In the genomic region with DNA sequence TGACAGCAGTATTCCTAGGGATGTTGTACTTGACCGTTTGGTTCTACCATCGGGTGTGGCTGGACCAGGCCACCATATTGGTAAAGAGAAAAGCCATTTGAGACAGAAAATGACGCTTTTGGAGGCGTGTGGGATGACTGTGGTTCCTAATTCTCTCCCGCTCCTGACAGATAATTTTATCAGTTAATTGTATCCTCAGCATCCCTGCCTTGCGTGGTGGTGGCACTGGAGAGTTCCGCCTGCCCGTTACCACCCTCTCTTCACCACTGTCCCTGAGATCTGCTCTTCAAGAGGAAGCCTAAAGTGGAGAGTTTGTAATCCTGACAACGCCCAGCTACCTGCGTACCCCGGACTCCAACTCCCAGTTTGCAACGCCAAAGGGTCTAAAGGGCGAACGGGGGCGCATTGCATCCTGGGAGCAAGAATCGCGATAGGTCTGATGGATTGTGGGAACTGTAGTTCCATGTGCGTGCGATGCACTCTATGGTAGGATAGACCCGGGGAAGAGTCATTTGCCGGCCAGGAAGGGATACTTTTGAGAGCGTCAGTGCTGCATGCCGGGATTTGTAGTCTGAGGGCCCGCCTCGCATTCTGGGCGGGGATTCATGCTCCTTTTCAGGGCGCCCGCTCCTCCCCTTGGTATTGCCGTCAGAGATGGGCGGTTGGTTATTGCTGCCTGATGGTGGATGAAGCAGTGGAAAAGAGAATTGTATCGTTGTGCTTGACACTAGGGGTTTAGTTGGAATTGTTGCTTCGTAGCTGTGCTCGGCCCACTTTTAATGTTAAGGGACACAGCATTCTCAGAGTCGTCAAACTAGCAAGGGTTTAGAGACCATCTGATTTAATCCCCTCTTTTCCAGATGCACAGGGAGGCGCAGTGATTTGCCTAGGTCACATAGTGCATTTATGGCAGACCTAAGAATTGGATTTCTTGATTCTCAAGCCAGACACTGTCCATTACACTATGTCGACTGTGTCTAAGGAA, we compare ENCODE assay signal across 8 cellular contexts. TPM values are rescaled to one million over a fixed set of nuclear protein-coding genes. Genes with fewer than 3 reads are reported as not detected.
DNase-seq lines count a peak whose midpoint lies in the region; ATAC-seq and TF ChIP-seq lines count a peak whose summit lies in the region.

No MANE protein-coding gene starts in this region.

- no peaks in the 10 kb centered on the region for H3K9me3 Mint-ChIP-seq in naive B cell
- H3K9me3 Mint-ChIP-seq in stimulated activated effector memory CD8-positive, alpha-beta T cell treated with anti-CD3 and anti-CD28 coated beads, Interleukin-12 subunit alpha, Interleukin-12 subunit beta, amount 100 ng/mL, for 72 hours, result no peaks in the 10 kb centered on the region

- peaks cover 5 to 20% (median 18%) of the 10 kb centered on the region in 3 donors for H3K4me1 Mint-ChIP-seq in naive B cell
- H3K4me1 Mint-ChIP-seq in stimulated activated effector memory CD8-positive, alpha-beta T cell treated with anti-CD3 and anti-CD28 coated beads, Interleukin-12 subunit alpha, Interleukin-12 subunit beta, amount 100 ng/mL, for 72 hours, result peaks cover 10% of the 10 kb centered on the region

- peak; percentile 68 to 73 for ATAC-seq in naive B cell (ENCODE audit: low read depth in 2 of 2)
- ATAC-seq in stimulated activated effector memory CD8-positive, alpha-beta T cell treated with anti-CD3 and anti-CD28 coated beads, Interleukin-12 subunit alpha, Interleukin-12 subunit beta, amount 100 ng/mL, for 72 hours, result peak; percentile 86

- H3K36me3 Mint-ChIP-seq in naive B cell, result no peaks in the 10 kb centered on the region
- peaks cover 32% of the 10 kb centered on the region for H3K36me3 Mint-ChIP-seq in stimulated activated effector memory CD8-positive, alpha-beta T cell treated with anti-CD3 and anti-CD28 coated beads, Interleukin-12 subunit alpha, Interleukin-12 subunit beta, amount 100 ng/mL, for 72 hours

- DNase-seq in EL (peak; percentile 100), GOT3 (lab: John Stamatoyannopoulos, UW) (peak; percentile 87), LHCN-M2 (ENCODE audit: low read depth) (peak; percentile 99), RKO (ENCODE audit: low spot score) (peak; percentile 100), fibroblast of mammary gland (ENCODE audit: low read depth) (peak; percentile 99), naive B cell (peak; percentile 95)
- peak; percentile 89 to 90 for DNase-seq in activated T-helper 1 cell treated with anti-CD3 and anti-CD28 coated beads, Interleukin-2, amount 50 U/mL, for 16 hours (ENCODE audit: low read depth in 1 of 2, low spot score in 1 of 2)
- peak; percentile 78 to 94 for DNase-seq in stimulated activated effector memory CD8-positive, alpha-beta T cell treated with anti-CD3 and anti-CD28 coated beads, Interleukin-12 subunit alpha, Interleukin-12 subunit beta, amount 100 ng/mL, for 72 hours (ENCODE audit: low spot score in 2 of 2)

- H3K27me3 Mint-ChIP-seq in naive B cell, result no peaks in the 10 kb centered on the region

- peak overlapping the region; percentile 92 for H3K4me3 ChIP-seq in fibroblast of mammary gland (ENCODE audit: control insufficient read depth, low read depth, low read length)

- no peak overlapping the region for H3K4me3 Mint-ChIP-seq in naive B cell
- no peak overlapping the region for H3K4me3 Mint-ChIP-seq in stimulated activated effector memory CD8-positive, alpha-beta T cell treated with anti-CD3 and anti-CD28 coated beads, Interleukin-12 subunit alpha, Interleukin-12 subunit beta, amount 100 ng/mL, for 72 hours

- no peak overlapping the region for H3K27ac Mint-ChIP-seq in naive B cell
- H3K27ac Mint-ChIP-seq in stimulated activated effector memory CD8-positive, alpha-beta T cell treated with anti-CD3 and anti-CD28 coated beads, Interleukin-12 subunit alpha, Interleukin-12 subunit beta, amount 100 ng/mL, for 72 hours, result no peak overlapping the region

- no peak for TF ChIP-seq CTCF in fibroblast of mammary gland (conservative IDR thresholded peaks at IDR 0.05; ENCODE audit: control insufficient read depth, insufficient read depth, low read depth, low read length)

RNA-seq across cellular contexts. Expression of a gene that starts 1.0 kb away (rescaled TPM):
- total RNA-seq in LHCN-M2 (2014; rRNA removed), result 28.2 and 29.0 TPM in 2 replicates
- polyA plus RNA-seq in LHCN-M2 (2012), result 12.9 TPM
- polyA plus RNA-seq in naive B cell (ENCODE audit: low read depth in 6 of 6), result 10 to 100 TPM in 1 of 6 donors, 1 to 10 TPM in 4, under 1 TPM in 1; 0.71 to 11.8 (median 5.5) TPM

RNA-seq across cellular contexts. Expression of a gene that starts 49.4 kb away (rescaled TPM):
- 4.6 and 5.2 TPM in 2 replicates for total RNA-seq in LHCN-M2 (2014; rRNA removed)
- 2.5 TPM for polyA plus RNA-seq in LHCN-M2 (2012)
- 10 to 100 TPM in 5 of 6 donors, 1 to 10 TPM in 1; 9.4 to 17.3 (median 11.5) TPM for polyA plus RNA-seq in naive B cell (ENCODE audit: low read depth in 6 of 6)

RNA-seq across cellular contexts. Expression of a gene that starts 53.5 kb away (rescaled TPM):
- total RNA-seq in LHCN-M2 (2014; rRNA removed), result not detected in 2 replicates
- polyA plus RNA-seq in LHCN-M2 (2012), result 0.10 TPM
- 1 to 10 TPM in 5 of 6 donors, under 1 TPM in 1; 0.41 to 3.6 (median 1.7) TPM for polyA plus RNA-seq in naive B cell (ENCODE audit: low read depth in 6 of 6)

RNA-seq across cellular contexts. Expression of a gene that starts 54.8 kb away (rescaled TPM):
- 23.7 and 31.6 TPM in 2 replicates for total RNA-seq in LHCN-M2 (2014; rRNA removed)
- 62.1 TPM for polyA plus RNA-seq in LHCN-M2 (2012)
- 100 to 1,000 TPM; 431 to 655 (median 460) TPM for polyA plus RNA-seq in naive B cell (ENCODE audit: low read depth in 6 of 6)

Comparison
In these comparisons a context has a peak if more than half of its experiments do, and no peak if none do; other contexts are left out.
1. Peak in every context shown above with its lines: DNase-seq, ATAC-seq and H3K4me3 ChIP-seq.